In the genomic region with DNA sequence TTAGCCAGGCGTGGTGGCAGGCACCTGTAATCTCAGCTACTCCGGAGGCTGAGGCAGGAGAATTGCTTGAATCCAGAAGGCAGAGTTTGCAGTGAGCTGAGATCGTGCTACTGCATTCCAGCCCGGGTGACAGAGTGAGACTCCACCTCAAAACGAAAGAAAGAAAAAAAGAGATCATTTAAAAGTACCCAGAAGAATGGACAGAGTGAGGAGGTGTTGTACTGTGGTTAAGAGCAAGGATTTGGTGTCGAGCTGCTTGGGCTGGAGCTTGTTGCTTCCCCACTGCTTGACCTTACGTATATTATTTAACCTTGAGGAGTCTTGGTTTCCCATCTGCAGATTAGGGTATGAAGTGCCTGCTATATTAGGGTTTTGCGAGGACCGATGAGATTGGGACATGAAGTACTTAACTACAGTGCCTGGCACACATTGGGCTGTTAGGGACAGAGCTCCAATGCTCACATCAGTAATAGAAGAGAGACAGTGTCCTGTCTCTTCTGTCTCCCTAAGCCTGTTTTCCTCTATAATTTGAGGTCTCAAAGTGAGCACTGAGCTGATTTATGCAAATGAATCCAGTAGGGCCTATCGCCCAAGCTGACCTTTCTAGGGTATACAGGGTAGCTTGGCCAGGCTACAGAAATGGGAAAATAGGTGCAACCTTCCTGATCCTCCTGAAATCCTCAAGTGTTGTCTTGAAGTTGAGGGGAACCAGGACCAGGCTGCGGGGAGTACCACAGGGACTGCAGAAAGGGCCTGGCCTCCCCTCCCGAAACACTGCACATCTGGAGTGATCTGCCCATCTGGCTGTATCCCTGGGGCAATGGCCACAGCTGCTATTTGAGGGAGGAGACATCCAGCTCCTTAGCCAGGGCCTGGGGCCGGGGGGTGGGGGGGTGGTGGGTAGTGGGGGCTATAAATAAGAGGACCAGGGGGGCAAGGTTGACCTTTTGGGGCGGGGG, we compare ENCODE assay signal across 9 cellular contexts. TPM values are rescaled to one million over a fixed set of nuclear protein-coding genes. Genes with fewer than 3 reads are reported as not detected.
DNase-seq lines count a peak whose midpoint lies in the region; ATAC-seq and TF ChIP-seq lines count a peak whose summit lies in the region.
"Had no signal": no experiment of that assay in that cellular context is flagged by ENCODE, and none has a peak within 500 bp of the region (broad histone marks: within the 10 kb centered on the region; RNA-seq: fewer than 3 reads in every experiment).

No MANE protein-coding gene starts in this region.

- H3K4me1 ChIP-seq in muscle layer of duodenum (ENCODE audit: control insufficient read depth in 1 of 2, insufficient read depth in 2 of 2, low read length in 2 of 2) (peaks cover 26 to 27% of the 10 kb centered on the region in 2 donors), upper lobe of right lung (peaks cover 59% of the 10 kb centered on the region)

- H3K27me3 ChIP-seq in muscle layer of duodenum (ENCODE audit: low read depth, low read length) (no peaks in the 10 kb centered on the region), upper lobe of right lung (no peaks in the 10 kb centered on the region)

- H3K27ac ChIP-seq in muscle layer of duodenum (ENCODE audit: low read length) (peak overlapping the region; percentile 75), upper lobe of right lung (peak overlapping the region; percentile 97)
- H3K27ac ChIP-seq: KMS-11 had no signal

- H3K36me3 ChIP-seq in muscle layer of duodenum (ENCODE audit: control insufficient read depth in 1 of 2, insufficient read depth in 2 of 2, low read length in 2 of 2) (no peaks in the 10 kb centered on the region), upper lobe of right lung (no peaks in the 10 kb centered on the region)

- peaks cover 0 to 2% of the 10 kb centered on the region in 2 donors for H3K36me3 Mint-ChIP-seq in activated T-cell treated with anti-CD3 and anti-CD28 coated beads, Interleukin-2, amount 50 U/mL, for 72 hours (ENCODE audit: insufficient read depth in 2 of 2)
- no peaks in the 10 kb centered on the region for H3K36me3 Mint-ChIP-seq in chondrocyte (ENCODE audit: low read depth)

- peak overlapping the region; percentile 71 for H3K27ac Mint-ChIP-seq in activated T-cell treated with anti-CD3 and anti-CD28 coated beads, Interleukin-2, amount 50 U/mL, for 72 hours
- H3K27ac Mint-ChIP-seq in chondrocyte (ENCODE audit: unreplicated experiment): peak overlapping the region; percentile 76

- peaks cover 95% of the 10 kb centered on the region for H3K4me1 Mint-ChIP-seq in activated T-cell treated with anti-CD3 and anti-CD28 coated beads, Interleukin-2, amount 50 U/mL, for 72 hours (ENCODE audit: low read depth)
- peaks cover 47% of the 10 kb centered on the region for H3K4me1 Mint-ChIP-seq in chondrocyte (ENCODE audit: low read depth)

- H3K9me3 Mint-ChIP-seq in activated T-cell treated with anti-CD3 and anti-CD28 coated beads, Interleukin-2, amount 50 U/mL, for 72 hours: no peaks in the 10 kb centered on the region
- H3K9me3 Mint-ChIP-seq in chondrocyte (ENCODE audit: low read depth): no peaks in the 10 kb centered on the region

- TF ChIP-seq CTCF in chondrocyte (IDR thresholded peaks at IDR 0.05): no peak
- TF ChIP-seq CTCF in upper lobe of right lung (IDR thresholded peaks at IDR 0.05): no peak

- peak overlapping the region; percentile 68 to 75 for H3K4me3 Mint-ChIP-seq in activated T-cell treated with anti-CD3 and anti-CD28 coated beads, Interleukin-2, amount 50 U/mL, for 72 hours
- peak overlapping the region; percentile 22 for H3K4me3 Mint-ChIP-seq in chondrocyte (ENCODE audit: unreplicated experiment)

- no peak for DNase-seq in activated T-cell treated with anti-CD3 and anti-CD28 coated beads, Interleukin-2, amount 50 U/mL, for 72 hours
- no peak for DNase-seq in activated T-cell treated with anti-CD3 and anti-CD28 coated beads, Interleukin-2, amount 50 U/mL, for 1 hour
- DNase-seq in chondrocyte (ENCODE audit: low spot score): peak; percentile 50
- DNase-seq in upper lobe of right lung: no peak
- DNase-seq in stimulated activated CD4-positive, alpha-beta T cell treated with anti-CD3 and anti-CD28 coated beads, Interleukin-2, amount 100 ng/mL, for 48 hours: no peak

- no peaks in the 10 kb centered on the region for H3K27me3 Mint-ChIP-seq in activated T-cell treated with anti-CD3 and anti-CD28 coated beads, Interleukin-2, amount 50 U/mL, for 72 hours (ENCODE audit: low read depth)
- H3K27me3 Mint-ChIP-seq in chondrocyte (ENCODE audit: low read depth): no peaks in the 10 kb centered on the region

- H3K4me3 ChIP-seq in muscle layer of duodenum (ENCODE audit: low read depth in 1 of 2, low read length in 2 of 2): peak overlapping the region in 1 of 2 donors; percentile 3
- no peak overlapping the region for H3K4me3 ChIP-seq in upper lobe of right lung

- intact Hi-C loops in upper lobe of right lung (cut with DNase I): no loop called here

- H3K9me3 ChIP-seq in muscle layer of duodenum (ENCODE audit: control insufficient read depth in 1 of 2, low read length in 2 of 2) (no peaks in the 10 kb centered on the region), upper lobe of right lung (no peaks in the 10 kb centered on the region)

- ATAC-seq in activated T-cell treated with anti-CD3 and anti-CD28 coated beads, Interleukin-2, amount 50 U/mL, for 72 hours (replicated peaks in 1 of 2): no peak
- no peak for ATAC-seq in upper lobe of right lung
- ATAC-seq in GM21360 (IDR thresholded peaks at IDR 0.05; ENCODE audit: unreplicated experiment): no peak
- no peak for ATAC-seq in GM21526 (IDR thresholded peaks at IDR 0.05; ENCODE audit: low FRiP score, unreplicated experiment)

RNA-seq across cellular contexts. Expression of a gene that starts 8.6 kb away (rescaled TPM):
- 100 to 1,000 TPM; 288 to 350 TPM for total RNA-seq in activated T-cell treated with anti-CD3 and anti-CD28 coated beads, Interleukin-2, amount 50 U/mL, for 72 hours
- 79.1 to 93.2 TPM (median 89.6 TPM) in 3 replicates for total RNA-seq in chondrocyte
- 135 TPM for total RNA-seq in upper lobe of right lung

RNA-seq across cellular contexts. Expression of a gene that starts 55.2 kb away (rescaled TPM):
- 10 to 100 TPM; 14.6 to 15.2 TPM for total RNA-seq in activated T-cell treated with anti-CD3 and anti-CD28 coated beads, Interleukin-2, amount 50 U/mL, for 72 hours
- total RNA-seq in chondrocyte (11.4 to 18.4 TPM (median 11.5 TPM) in 3 replicates), upper lobe of right lung (40.9 TPM)
